Comparison of ENCODE assay signal across 2 cellular contexts in genomic region chr5:119033135-119033534, GRCh38.
TF ChIP-seq lines count a peak whose summit lies in the region.

No MANE protein-coding gene starts in this region.

TF ChIP-seq in GM23338, 12 proteins besides CTCF, POLR2A, EP300 and RAD21:
- TF ChIP-seq NANOG (IDR thresholded peaks at IDR 0.05; ENCODE audit: borderline replicate concordance): no peak
- TF ChIP-seq, protein P1, sequence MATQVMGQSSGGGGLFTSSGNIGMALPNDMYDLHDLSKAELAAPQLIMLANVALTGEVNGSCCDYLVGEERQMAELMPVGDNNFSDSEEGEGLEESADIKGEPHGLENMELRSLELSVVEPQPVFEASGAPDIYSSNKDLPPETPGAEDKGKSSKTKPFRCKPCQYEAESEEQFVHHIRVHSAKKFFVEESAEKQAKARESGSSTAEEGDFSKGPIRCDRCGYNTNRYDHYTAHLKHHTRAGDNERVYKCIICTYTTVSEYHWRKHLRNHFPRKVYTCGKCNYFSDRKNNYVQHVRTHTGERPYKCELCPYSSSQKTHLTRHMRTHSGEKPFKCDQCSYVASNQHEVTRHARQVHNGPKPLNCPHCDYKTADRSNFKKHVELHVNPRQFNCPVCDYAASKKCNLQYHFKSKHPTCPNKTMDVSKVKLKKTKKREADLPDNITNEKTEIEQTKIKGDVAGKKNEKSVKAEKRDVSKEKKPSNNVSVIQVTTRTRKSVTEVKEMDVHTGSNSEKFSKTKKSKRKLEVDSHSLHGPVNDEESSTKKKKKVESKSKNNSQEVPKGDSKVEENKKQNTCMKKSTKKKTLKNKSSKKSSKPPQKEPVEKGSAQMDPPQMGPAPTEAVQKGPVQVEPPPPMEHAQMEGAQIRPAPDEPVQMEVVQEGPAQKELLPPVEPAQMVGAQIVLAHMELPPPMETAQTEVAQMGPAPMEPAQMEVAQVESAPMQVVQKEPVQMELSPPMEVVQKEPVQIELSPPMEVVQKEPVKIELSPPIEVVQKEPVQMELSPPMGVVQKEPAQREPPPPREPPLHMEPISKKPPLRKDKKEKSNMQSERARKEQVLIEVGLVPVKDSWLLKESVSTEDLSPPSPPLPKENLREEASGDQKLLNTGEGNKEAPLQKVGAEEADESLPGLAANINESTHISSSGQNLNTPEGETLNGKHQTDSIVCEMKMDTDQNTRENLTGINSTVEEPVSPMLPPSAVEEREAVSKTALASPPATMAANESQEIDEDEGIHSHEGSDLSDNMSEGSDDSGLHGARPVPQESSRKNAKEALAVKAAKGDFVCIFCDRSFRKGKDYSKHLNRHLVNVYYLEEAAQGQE (IDR thresholded peaks at IDR 0.05; ENCODE audit: unreplicated experiment): no peak
- TF ChIP-seq, protein P2, sequence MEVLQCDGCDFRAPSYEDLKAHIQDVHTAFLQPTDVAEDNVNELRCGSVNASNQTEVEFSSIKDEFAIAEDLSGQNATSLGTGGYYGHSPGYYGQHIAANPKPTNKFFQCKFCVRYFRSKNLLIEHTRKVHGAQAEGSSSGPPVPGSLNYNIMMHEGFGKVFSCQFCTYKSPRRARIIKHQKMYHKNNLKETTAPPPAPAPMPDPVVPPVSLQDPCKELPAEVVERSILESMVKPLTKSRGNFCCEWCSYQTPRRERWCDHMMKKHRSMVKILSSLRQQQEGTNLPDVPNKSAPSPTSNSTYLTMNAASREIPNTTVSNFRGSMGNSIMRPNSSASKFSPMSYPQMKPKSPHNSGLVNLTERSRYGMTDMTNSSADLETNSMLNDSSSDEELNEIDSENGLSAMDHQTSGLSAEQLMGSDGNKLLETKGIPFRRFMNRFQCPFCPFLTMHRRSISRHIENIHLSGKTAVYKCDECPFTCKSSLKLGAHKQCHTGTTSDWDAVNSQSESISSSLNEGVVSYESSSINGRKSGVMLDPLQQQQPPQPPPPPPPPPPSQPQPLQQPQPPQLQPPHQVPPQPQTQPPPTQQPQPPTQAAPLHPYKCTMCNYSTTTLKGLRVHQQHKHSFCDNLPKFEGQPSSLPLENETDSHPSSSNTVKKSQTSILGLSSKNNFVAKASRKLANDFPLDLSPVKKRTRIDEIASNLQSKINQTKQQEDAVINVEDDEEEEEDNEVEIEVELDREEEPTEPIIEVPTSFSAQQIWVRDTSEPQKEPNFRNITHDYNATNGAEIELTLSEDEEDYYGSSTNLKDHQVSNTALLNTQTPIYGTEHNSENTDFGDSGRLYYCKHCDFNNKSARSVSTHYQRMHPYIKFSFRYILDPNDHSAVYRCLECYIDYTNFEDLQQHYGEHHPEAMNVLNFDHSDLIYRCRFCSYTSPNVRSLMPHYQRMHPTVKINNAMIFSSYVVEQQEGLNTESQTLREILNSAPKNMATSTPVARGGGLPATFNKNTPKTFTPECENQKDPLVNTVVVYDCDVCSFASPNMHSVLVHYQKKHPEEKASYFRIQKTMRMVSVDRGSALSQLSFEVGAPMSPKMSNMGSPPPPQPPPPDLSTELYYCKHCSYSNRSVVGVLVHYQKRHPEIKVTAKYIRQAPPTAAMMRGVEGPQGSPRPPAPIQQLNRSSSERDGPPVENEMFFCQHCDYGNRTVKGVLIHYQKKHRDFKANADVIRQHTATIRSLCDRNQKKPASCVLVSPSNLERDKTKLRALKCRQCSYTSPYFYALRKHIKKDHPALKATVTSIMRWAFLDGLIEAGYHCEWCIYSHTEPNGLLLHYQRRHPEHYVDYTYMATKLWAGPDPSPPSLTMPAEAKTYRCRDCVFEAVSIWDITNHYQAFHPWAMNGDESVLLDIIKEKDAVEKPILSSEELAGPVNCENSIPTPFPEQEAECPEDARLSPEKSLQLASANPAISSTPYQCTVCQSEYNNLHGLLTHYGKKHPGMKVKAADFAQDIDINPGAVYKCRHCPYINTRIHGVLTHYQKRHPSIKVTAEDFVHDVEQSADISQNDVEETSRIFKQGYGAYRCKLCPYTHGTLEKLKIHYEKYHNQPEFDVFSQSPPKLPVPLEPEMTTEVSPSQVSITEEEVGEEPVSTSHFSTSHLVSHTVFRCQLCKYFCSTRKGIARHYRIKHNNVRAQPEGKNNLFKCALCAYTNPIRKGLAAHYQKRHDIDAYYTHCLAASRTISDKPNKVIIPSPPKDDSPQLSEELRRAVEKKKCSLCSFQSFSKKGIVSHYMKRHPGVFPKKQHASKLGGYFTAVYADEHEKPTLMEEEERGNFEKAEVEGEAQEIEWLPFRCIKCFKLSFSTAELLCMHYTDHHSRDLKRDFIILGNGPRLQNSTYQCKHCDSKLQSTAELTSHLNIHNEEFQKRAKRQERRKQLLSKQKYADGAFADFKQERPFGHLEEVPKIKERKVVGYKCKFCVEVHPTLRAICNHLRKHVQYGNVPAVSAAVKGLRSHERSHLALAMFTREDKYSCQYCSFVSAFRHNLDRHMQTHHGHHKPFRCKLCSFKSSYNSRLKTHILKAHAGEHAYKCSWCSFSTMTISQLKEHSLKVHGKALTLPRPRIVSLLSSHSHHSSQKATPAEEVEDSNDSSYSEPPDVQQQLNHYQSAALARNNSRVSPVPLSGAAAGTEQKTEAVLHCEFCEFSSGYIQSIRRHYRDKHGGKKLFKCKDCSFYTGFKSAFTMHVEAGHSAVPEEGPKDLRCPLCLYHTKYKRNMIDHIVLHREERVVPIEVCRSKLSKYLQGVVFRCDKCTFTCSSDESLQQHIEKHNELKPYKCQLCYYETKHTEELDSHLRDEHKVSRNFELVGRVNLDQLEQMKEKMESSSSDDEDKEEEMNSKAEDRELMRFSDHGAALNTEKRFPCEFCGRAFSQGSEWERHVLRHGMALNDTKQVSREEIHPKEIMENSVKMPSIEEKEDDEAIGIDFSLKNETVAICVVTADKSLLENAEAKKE (CRISPR knock-in tag; IDR thresholded peaks at IDR 0.05): no peak

TF ChIP-seq in H1, 55 proteins besides CTCF, POLR2A, EP300 and RAD21:
- no peak for TF ChIP-seq TAF7 (optimal IDR thresholded peaks at IDR 0.05; ENCODE audit: borderline replicate concordance, low read depth, low read length)
- no peak for TF ChIP-seq CBX8 (IDR thresholded peaks at IDR 0.05; ENCODE audit: borderline replicate concordance, low read depth, low read length)
- TF ChIP-seq SUZ12 (IDR thresholded peaks at IDR 0.05; ENCODE audit: low read length): no peak
TF ChIP-seq in H1: peak in this region for 0.
